ENCODE assay signal across 13 cellular contexts in the genomic region with DNA sequence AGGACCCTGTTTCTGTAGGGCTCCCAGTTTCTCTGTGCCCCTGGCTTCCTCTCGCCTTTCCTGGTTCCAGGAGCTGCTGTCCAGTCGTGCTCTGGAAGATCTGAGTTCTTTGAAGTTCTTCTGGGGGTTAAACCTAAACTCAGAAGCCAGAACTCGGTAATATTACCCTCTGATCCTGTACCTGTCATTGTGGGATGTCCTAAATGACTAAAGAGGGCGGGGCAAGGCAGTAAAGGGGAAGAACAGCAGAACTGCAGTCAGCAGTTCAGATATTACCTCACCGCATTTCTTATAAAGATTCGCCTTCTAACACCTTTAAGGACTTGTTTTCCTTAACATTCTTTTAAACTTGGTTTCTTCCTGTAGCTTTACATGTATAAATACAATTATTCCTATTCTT.
DNase-seq lines count a peak whose midpoint lies in the region; ATAC-seq and TF ChIP-seq lines count a peak whose summit lies in the region.
"Had no signal": no experiment of that assay in that cellular context is flagged by ENCODE, and none has a peak within 500 bp of the region (broad histone marks: within the 10 kb centered on the region; RNA-seq: fewer than 3 reads in every experiment).

No MANE protein-coding gene starts in this region.

- in situ Hi-C loops in transverse colon (cut with MboI; ENCODE audit: low pct_ligation_motif_present in 1 of 4, low pct_unique_long_range_greater_than_20kb in 1 of 4, low sequenced_read_pairs in 3 of 4) = no loop called here

- no peak for TF ChIP-seq EP300 in transverse colon (IDR thresholded peaks at IDR 0.05; ENCODE audit: low read depth)

- peaks cover 4% of the 10 kb centered on the region for H3K36me3 Mint-ChIP-seq in activated naive CD8-positive, alpha-beta T cell treated with anti-CD3 and anti-CD28 coated beads, Interleukin-2, amount 50 U/mL, for 24 hours (ENCODE audit: low read depth)

- peak overlapping the region; percentile 17 for H3K27ac Mint-ChIP-seq in activated naive CD8-positive, alpha-beta T cell treated with anti-CD3 and anti-CD28 coated beads, Interleukin-2, amount 50 U/mL, for 24 hours
- H3K27ac Mint-ChIP-seq: T-helper 2 cell treated with Interferon-gamma antibody and Interleukin-4, amounts not matched to agents 5 μg/mL and 100 μg/mL, for 36 hours had no signal

- H3K4me3 Mint-ChIP-seq in activated naive CD8-positive, alpha-beta T cell treated with anti-CD3 and anti-CD28 coated beads, Interleukin-2, amount 50 U/mL, for 24 hours = no peak overlapping the region
- H3K4me3 Mint-ChIP-seq: T-helper 2 cell treated with Interferon-gamma antibody and Interleukin-4, amounts not matched to agents 5 μg/mL and 100 μg/mL, for 36 hours had no signal

- intact Hi-C loops in transverse colon (cut with DNase I; ENCODE audit: low total_unique reads) = no loop called here

- no peak for TF ChIP-seq CTCF in transverse colon (IDR thresholded peaks at IDR 0.05)

- no peak overlapping the region for H3K4me3 ChIP-seq in transverse colon

- H3K27ac ChIP-seq in transverse colon = peak overlapping the region in 3 of 4 donors; percentile 18 to 61 (median 61)

- no peaks in the 10 kb centered on the region for H3K27me3 ChIP-seq in transverse colon

- peak; percentile 55 for ATAC-seq in HG02623 (IDR thresholded peaks at IDR 0.05; ENCODE audit: unreplicated experiment)
- no peak for ATAC-seq in activated naive CD8-positive, alpha-beta T cell treated with anti-CD3 and anti-CD28 coated beads, Interleukin-2, amount 50 U/mL, for 24 hours
- ATAC-seq: left ventricle myocardium superior had no signal

- H3K4me1 ChIP-seq in transverse colon = peaks cover 0 to 34% (median 15%) of the 10 kb centered on the region in 4 donors

- TF ChIP-seq POLR2A in transverse colon (IDR thresholded peaks at IDR 0.05) = no peak

- H3K4me1 Mint-ChIP-seq in activated naive CD8-positive, alpha-beta T cell treated with anti-CD3 and anti-CD28 coated beads, Interleukin-2, amount 50 U/mL, for 24 hours = peaks cover under 1% of the 10 kb centered on the region

- no peaks in the 10 kb centered on the region for H3K27me3 Mint-ChIP-seq in activated naive CD8-positive, alpha-beta T cell treated with anti-CD3 and anti-CD28 coated beads, Interleukin-2, amount 50 U/mL, for 24 hours

- WGBS in transverse colon (ENCODE audit: low coverage in 1 of 2), 2 donors = 54 to 58% methylated on average over 5 to 6 of the region's 6 CpGs

- no peaks in the 10 kb centered on the region for H3K9me3 Mint-ChIP-seq in activated naive CD8-positive, alpha-beta T cell treated with anti-CD3 and anti-CD28 coated beads, Interleukin-2, amount 50 U/mL, for 24 hours
- H3K9me3 Mint-ChIP-seq: T-helper 2 cell treated with Interferon-gamma antibody and Interleukin-4, amounts not matched to agents 5 μg/mL and 100 μg/mL, for 36 hours had no signal

- no peaks in the 10 kb centered on the region for H3K36me3 ChIP-seq in transverse colon

- no peaks in the 10 kb centered on the region for H3K9me3 ChIP-seq in transverse colon

- DNase-seq in stimulated activated CD4-positive, alpha-beta T cell treated with anti-CD3 and anti-CD28 coated beads, Interleukin-15, amount 100 ng/mL, for 24 hours = peak; percentile 21
- DNase-seq in stimulated activated CD4-positive, alpha-beta T cell treated with anti-CD3 and anti-CD28 coated beads, Interleukin-4, amount 100 ng/mL, for 4 hours = no peak
- no peak for DNase-seq in activated naive CD8-positive, alpha-beta T cell treated with anti-CD3 and anti-CD28 coated beads, Interleukin-2, amount 50 U/mL, for 24 hours
- DNase-seq in transverse colon = peak; percentile 36
- DNase-seq in NCI-H1930 (lab: John Stamatoyannopoulos, UW) = no peak
- no peak for DNase-seq in DMS79 (lab: John Stamatoyannopoulos, UW)
- no peak for DNase-seq in activated CD4-positive, alpha-beta T cell treated with anti-CD3 and anti-CD28 coated beads for 1 hour
- DNase-seq: activated CD8-positive, alpha-beta memory T cell treated with anti-CD3 and anti-CD28 coated beads, Interleukin-2, amount 50 U/mL, for 4 hours; left ventricle myocardium superior; NCI-H2227 treated with DMSO at 0.1 percent for 48 hours; nucleus accumbens had no signal

Comparison
In these comparisons a context has a peak if more than half of its experiments do, and no peak if none do; other contexts are left out.
1. DNase-seq: peak in stimulated activated CD4-positive, alpha-beta T cell treated with anti-CD3 and anti-CD28 coated beads, Interleukin-15, amount 100 ng/mL, for 24 hours (single experiment) and transverse colon (single experiment); none in stimulated activated CD4-positive, alpha-beta T cell treated with anti-CD3 and anti-CD28 coated beads, Interleukin-4, amount 100 ng/mL, for 4 hours (0 of 2), activated naive CD8-positive, alpha-beta T cell treated with anti-CD3 and anti-CD28 coated beads, Interleukin-2, amount 50 U/mL, for 24 hours (single experiment), NCI-H1930 (0 of 2), DMS79 (single experiment) and activated CD4-positive, alpha-beta T cell treated with anti-CD3 and anti-CD28 coated beads for 1 hour (single experiment).